ENCODE assay signal across 13 cellular contexts in the genomic region with DNA sequence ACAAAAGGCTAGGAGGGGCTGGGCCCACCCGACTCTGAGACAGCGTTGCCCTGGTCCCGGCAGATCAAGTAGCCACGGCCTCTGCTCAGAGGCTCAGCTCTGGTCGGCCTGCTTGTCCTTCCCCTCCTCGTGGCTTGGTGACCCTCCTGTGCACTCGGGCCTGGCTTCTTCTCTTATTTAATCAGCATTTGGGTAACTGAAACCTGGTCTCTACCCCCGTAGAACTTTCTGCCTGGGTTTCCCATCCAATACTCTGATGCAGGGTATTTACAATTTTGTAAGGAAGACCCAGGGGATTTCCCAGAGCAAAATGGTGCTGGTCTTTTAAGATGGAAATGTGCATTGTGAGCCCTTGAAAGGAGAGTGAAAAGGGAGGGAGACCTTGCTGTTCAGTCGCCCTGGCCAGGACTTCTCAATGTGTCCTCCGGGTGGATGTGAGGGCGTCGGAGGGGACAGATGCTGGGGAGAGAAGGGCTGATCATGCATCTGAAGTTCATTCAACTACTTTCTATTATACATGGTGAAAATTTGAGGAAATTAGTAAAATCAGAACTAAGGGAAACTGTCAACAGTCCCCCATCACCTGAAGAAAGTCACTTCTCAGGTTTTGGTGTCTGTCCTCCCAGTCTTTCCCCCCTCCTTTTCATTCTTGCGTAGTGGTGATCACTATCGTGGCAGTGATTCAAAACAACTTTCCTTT. TPM values are rescaled to one million over a fixed set of nuclear protein-coding genes. Genes with fewer than 3 reads are reported as not detected.
DNase-seq lines count a peak whose midpoint lies in the region; ATAC-seq and TF ChIP-seq lines count a peak whose summit lies in the region.
"Had no signal": no experiment of that assay in that cellular context is flagged by ENCODE, and none has a peak within 500 bp of the region (broad histone marks: within the 10 kb centered on the region; RNA-seq: fewer than 3 reads in every experiment).

No MANE protein-coding gene starts in this region.

- peaks cover 7 to 11% (median 8%) of the 10 kb centered on the region in 3 donors for H3K36me3 Mint-ChIP-seq in CD8-positive, alpha-beta memory T cell
- peaks cover 24% of the 10 kb centered on the region for H3K36me3 Mint-ChIP-seq in T-cell
- H3K36me3 Mint-ChIP-seq in progenitor cell of endocrine pancreas (ENCODE audit: insufficient read depth), result no peaks in the 10 kb centered on the region

- no peak for TF ChIP-seq CTCF in progenitor cell of endocrine pancreas (IDR thresholded peaks at IDR 0.05; ENCODE audit: unreplicated experiment)
- TF ChIP-seq CTCF in body of pancreas (IDR thresholded peaks at IDR 0.05), result no peak

- H3K9me3 ChIP-seq in CD8-positive, alpha-beta memory T cell (ENCODE audit: low read length), result peaks cover 4% of the 10 kb centered on the region
- no peaks in the 10 kb centered on the region for H3K9me3 ChIP-seq in body of pancreas
- H3K9me3 ChIP-seq: vagina had no signal

- no peak for TF ChIP-seq POLR2A in body of pancreas (IDR thresholded peaks at IDR 0.05)

- H3K4me3 ChIP-seq in CD8-positive, alpha-beta memory T cell (ENCODE audit: low read length), result no peak overlapping the region
- no peak overlapping the region for H3K4me3 ChIP-seq in body of pancreas
- H3K4me3 ChIP-seq: BLaER1, vagina had no signal

- H3K4me1 Mint-ChIP-seq in CD8-positive, alpha-beta memory T cell, result peaks cover 78 to 95% (median 90%) of the 10 kb centered on the region in 3 donors
- peaks cover 83 to 96% (median 84%) of the 10 kb centered on the region in 3 donors for H3K4me1 Mint-ChIP-seq in T-cell
- H3K4me1 Mint-ChIP-seq in progenitor cell of endocrine pancreas (ENCODE audit: low read depth), result peaks cover 15% of the 10 kb centered on the region

- H3K27me3 ChIP-seq in CD8-positive, alpha-beta memory T cell (ENCODE audit: insufficient read depth, low read length, poor library complexity, severe bottlenecking), result no peaks in the 10 kb centered on the region
- no peaks in the 10 kb centered on the region for H3K27me3 ChIP-seq in body of pancreas
- H3K27me3 ChIP-seq: BLaER1, vagina had no signal

- POLR2A ChIA-PET in CD8-positive, alpha-beta memory T cell (lab: Charles Lee), result no interaction called here
- POLR2A ChIA-PET in T-cell (lab: Charles Lee), result no interaction called here

- intact Hi-C loops in head of caudate nucleus (cut with DNase I), result no loop called here
- intact Hi-C loops in body of pancreas (cut with DNase I), result no loop called here

- H3K4me1 ChIP-seq in CD8-positive, alpha-beta memory T cell (ENCODE audit: insufficient read depth, low read length), result peaks cover 67% of the 10 kb centered on the region
- H3K4me1 ChIP-seq in body of pancreas, result no peaks in the 10 kb centered on the region

- ATAC-seq in GM21423 (IDR thresholded peaks at IDR 0.05; ENCODE audit: unreplicated experiment) (peak; percentile 29), T-cell (replicated peaks in 1 of 4) (no peak), body of pancreas (no peak)
- ATAC-seq: HepG2 had no signal

- H3K36me3 ChIP-seq in CD8-positive, alpha-beta memory T cell (ENCODE audit: insufficient read depth, low read length), result no peaks in the 10 kb centered on the region
- no peaks in the 10 kb centered on the region for H3K36me3 ChIP-seq in body of pancreas (replicated peaks in 1 of 2; ENCODE audit: insufficient read depth in 1 of 2, low read depth in 2 of 2)
- H3K36me3 ChIP-seq: BLaER1, vagina had no signal

- no peak overlapping the region for H3K27ac ChIP-seq in CD8-positive, alpha-beta memory T cell (ENCODE audit: low read depth, low read length)
- H3K27ac ChIP-seq in body of pancreas, result no peak overlapping the region
- H3K27ac ChIP-seq: vagina had no signal

- WGBS in body of pancreas, 2 donors, result 76 to 80% methylated on average over 11 to 14 of the region's 14 CpGs

- no peak for DNase-seq in CD8-positive, alpha-beta memory T cell
- DNase-seq in T-cell (no peak), left kidney (ENCODE audit: low read depth, low spot score) (peak; percentile 50), progenitor cell of endocrine pancreas (ENCODE audit: low spot score, unreplicated experiment) (no peak), head of caudate nucleus (no peak), ureter (ENCODE audit: low spot score) (no peak), body of pancreas (no peak)
- DNase-seq: erythroblast, NCI-H1694 treated with DMSO at 0.1 percent for 48 hours had no signal

- peak overlapping the region; percentile 69 to 90 (median 88) for H3K27ac Mint-ChIP-seq in CD8-positive, alpha-beta memory T cell
- H3K27ac Mint-ChIP-seq in T-cell, result peak overlapping the region; percentile 69 to 92
- no peak overlapping the region for H3K27ac Mint-ChIP-seq in progenitor cell of endocrine pancreas

- H3K27me3 Mint-ChIP-seq in CD8-positive, alpha-beta memory T cell, result no peaks in the 10 kb centered on the region
- H3K27me3 Mint-ChIP-seq in T-cell (no peaks in the 10 kb centered on the region), progenitor cell of endocrine pancreas (peaks cover 38% of the 10 kb centered on the region)

- CTCF ChIA-PET in CD8-positive, alpha-beta memory T cell (lab: Charles Lee), result interaction anchor here (0.7 to 1.1 kb wide), 2 partner anchors 18 to 39 kb away, joined by 3 to 6 read pairs; a partner anchor contains a TSS
- CTCF ChIA-PET in T-cell (lab: Charles Lee), result no interaction called here

- H3K4me3 Mint-ChIP-seq in CD8-positive, alpha-beta memory T cell, result peak overlapping the region in 6 of 7 donors; percentile 15 to 61 (median 42)
- H3K4me3 Mint-ChIP-seq in T-cell, result peak overlapping the region; percentile 9 to 22 (median 10)
- no peak overlapping the region for H3K4me3 Mint-ChIP-seq in progenitor cell of endocrine pancreas (ENCODE audit: low read depth)

- H3K9me3 Mint-ChIP-seq in CD8-positive, alpha-beta memory T cell, result peaks cover 2 to 15% (median 13%) of the 10 kb centered on the region in 5 donors
- H3K9me3 Mint-ChIP-seq in T-cell (peaks cover 0 to 14% (median 0%) of the 10 kb centered on the region in 3 donors), progenitor cell of endocrine pancreas (ENCODE audit: low read depth) (peaks cover 3% of the 10 kb centered on the region)

RNA-seq across cellular contexts. Expression of a gene that starts 17.6 kb away (rescaled TPM):
- total RNA-seq in CD8-positive, alpha-beta memory T cell, result 1 to 10 TPM in 1 of 2 experiments, under 1 TPM in 1; 0.90 to 1.6 TPM
- polyA plus RNA-seq in CD8-positive, alpha-beta memory T cell, result 5.5 TPM
- total RNA-seq in T-cell (1 to 10 TPM; 3.3 to 6.9 (median 4.5) TPM), progenitor cell of endocrine pancreas (18.8 and 23.3 TPM in 2 replicates), ureter (21.3 TPM), body of pancreas (10 to 100 TPM; 10.4 to 18.1 TPM)
- total RNA-seq: HepG2 had no signal
- polyA plus RNA-seq: HepG2 had no signal
